9 cellular contexts compared by ENCODE assay signal in genomic region chrX:10173331-10173900, GRCh38.
DNase-seq lines count a peak whose midpoint lies in the region; ATAC-seq and TF ChIP-seq lines count a peak whose summit lies in the region.
"Had no signal": no experiment of that assay in that cellular context is flagged by ENCODE, and none has a peak within 500 bp of the region (broad histone marks: within the 10 kb centered on the region; RNA-seq: fewer than 3 reads in every experiment).

No MANE protein-coding gene starts in this region.

- TF ChIP-seq CTCF in astrocyte of the cerebellum (IDR thresholded peaks at IDR 0.05; ENCODE audit: low read depth, low read length, missing control alignments), result no peak

- no peaks in the 10 kb centered on the region for H3K27me3 ChIP-seq in iPS-20b (ENCODE audit: insufficient read depth, low read length)
- H3K27me3 ChIP-seq in subcutaneous abdominal adipose tissue (ENCODE audit: control insufficient read depth in 5 of 5, insufficient read depth in 4 of 5, low read length in 5 of 5), result peaks cover 0 to 36% (median 13%) of the 10 kb centered on the region in 5 donors

- peak overlapping the region; percentile 1 for H3K4me3 ChIP-seq in astrocyte of the cerebellum (ENCODE audit: low read depth, low read length)
- H3K4me3 ChIP-seq in iPS-20b (ENCODE audit: low read length), result peak overlapping the region; percentile 53; the same call in 1 of the 2 replicates
- H3K4me3 ChIP-seq in subcutaneous abdominal adipose tissue (ENCODE audit: low read depth in 1 of 5, low read length in 5 of 5), result peak overlapping the region in 4 of 5 donors; percentile 3 to 51 (median 34)

- DNase-seq in HUDEP-2 (lab: John Stamatoyannopoulos, UW; ENCODE audit: unreplicated experiment in 76 of 76), result peak in 45 of 76 experiments; percentile 0 to 71 (median 24)
- DNase-seq in astrocyte of the cerebellum (ENCODE audit: low read depth), result peak; percentile 95
- no peak for DNase-seq in NCI-H2081 treated with DMSO at 0.1 percent for 48 hours (lab: John Stamatoyannopoulos, UW)
- DNase-seq in activated effector memory CD4-positive, alpha-beta T cell treated with Interleukin-2 at 50 U/mL for 16 hours, result no peak
- DNase-seq: activated CD8-positive, alpha-beta memory T cell treated with anti-CD3 and anti-CD28 coated beads, Interleukin-2, amount 10 ng/mL, durations not matched to agents 7 days and 5 days had no signal

- in situ Hi-C loops in astrocyte of the cerebellum (cut with HindIII; ENCODE audit: low sequenced_read_pairs), result no loop called here

- no peaks in the 10 kb centered on the region for H3K9me3 ChIP-seq in iPS-20b (ENCODE audit: insufficient read depth, low read depth, low read length)
- no peaks in the 10 kb centered on the region for H3K9me3 ChIP-seq in subcutaneous abdominal adipose tissue (ENCODE audit: control insufficient read depth in 5 of 5, low read length in 5 of 5)

- H3K27ac ChIP-seq in iPS-20b (ENCODE audit: low read length) (peak overlapping the region; percentile 87), subcutaneous abdominal adipose tissue (ENCODE audit: low read depth, low read length) (no peak overlapping the region)

- ATAC-seq in HG02642 (IDR thresholded peaks at IDR 0.05; ENCODE audit: poor library complexity, unreplicated experiment), result no peak
- ATAC-seq in HG02759 (IDR thresholded peaks at IDR 0.05; ENCODE audit: unreplicated experiment), result no peak
- ATAC-seq: activated CD8-positive, alpha-beta memory T cell treated with anti-CD3 and anti-CD28 coated beads, Interleukin-2, amount 10 ng/mL, durations not matched to agents 7 days and 5 days had no signal

- peaks cover 5% of the 10 kb centered on the region for H3K4me1 ChIP-seq in iPS-20b (ENCODE audit: insufficient read depth, low read length)
- peaks cover 0 to 31% (median 15%) of the 10 kb centered on the region in 5 donors for H3K4me1 ChIP-seq in subcutaneous abdominal adipose tissue (ENCODE audit: control insufficient read depth in 5 of 5, insufficient read depth in 5 of 5, low read length in 5 of 5)

- H3K9ac ChIP-seq in iPS-20b (ENCODE audit: low read depth, low read length) (peak overlapping the region; percentile 71), subcutaneous abdominal adipose tissue (ENCODE audit: low read length in 5 of 5) (peak overlapping the region in 1 of 5 donors; percentile 42)

- H3K36me3 ChIP-seq in iPS-20b (ENCODE audit: insufficient read depth, low read depth, low read length) (no peaks in the 10 kb centered on the region), subcutaneous abdominal adipose tissue (ENCODE audit: control insufficient read depth in 5 of 5, insufficient read depth in 5 of 5, low read length in 5 of 5) (no peaks in the 10 kb centered on the region)

Comparison
In these comparisons a context has a peak if more than half of its experiments do, and no peak if none do; other contexts are left out.
1. DNase-seq: peak in HUDEP-2 (45 of 76) and astrocyte of the cerebellum (single experiment); none in NCI-H2081 treated with DMSO at 0.1 percent for 48 hours (single experiment) and activated effector memory CD4-positive, alpha-beta T cell treated with Interleukin-2 at 50 U/mL for 16 hours (single experiment).
2. H3K4me3 ChIP-seq: peak in every context shown above with its lines; median percentile 53 in iPS-20b; 34 in subcutaneous abdominal adipose tissue; 1 in astrocyte of the cerebellum.